In the genomic region with DNA sequence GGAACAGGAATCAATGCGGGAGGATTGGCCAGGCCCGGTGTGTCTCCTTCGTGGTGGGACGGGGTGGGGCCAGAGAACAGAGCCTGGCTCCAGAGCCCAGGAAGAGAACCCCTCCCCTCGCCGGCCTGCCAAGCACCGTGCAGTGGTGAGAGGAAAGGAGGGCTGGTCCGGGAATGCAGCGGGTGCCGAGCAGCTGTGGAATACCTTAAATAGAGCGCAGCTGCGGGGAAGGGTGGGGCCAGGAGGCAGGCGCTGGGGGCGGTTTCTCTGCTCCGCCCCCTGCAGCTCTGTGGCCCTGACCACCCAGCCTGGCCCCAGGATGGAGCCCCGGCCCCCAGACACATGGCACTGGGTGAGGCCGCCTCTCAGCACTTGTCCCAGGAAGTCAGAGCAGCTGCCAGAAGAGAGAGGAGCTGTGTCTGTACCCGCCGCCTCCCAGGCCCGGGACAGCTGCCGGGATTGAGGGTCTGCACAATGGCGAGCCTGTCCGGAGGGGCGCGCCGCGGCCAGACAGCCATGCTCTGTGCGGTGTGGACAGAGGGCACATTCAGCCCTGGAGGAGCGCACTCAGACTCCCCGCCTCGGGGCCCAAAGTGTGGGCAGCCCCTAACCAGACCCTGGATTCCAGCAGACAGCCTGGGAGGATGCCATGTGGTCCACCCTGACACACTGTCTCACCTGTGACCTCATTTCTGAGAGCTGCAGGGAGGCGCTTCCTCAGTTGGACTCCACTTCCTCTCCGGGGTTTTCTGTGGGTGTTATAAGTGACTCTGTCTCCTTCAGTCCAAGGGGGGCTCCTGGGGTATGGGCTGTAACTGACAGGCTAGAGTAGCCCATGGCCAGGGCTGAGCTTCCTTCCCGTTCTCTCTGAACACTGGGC, we compare ENCODE assay signal across 8 cellular contexts.
A peak's percentile ranks its signal among the peaks of the same experiment; 100 is the strongest.
DNase-seq lines count a peak whose midpoint lies in the region; ATAC-seq lines count a peak whose summit lies in the region.

No MANE protein-coding gene starts in this region.

- intact Hi-C loops in dendritic cell treated with granulocyte-macrophage colony-stimulating factor and Interleukin-4, amounts not matched to agents 40 ng/mL and 50 ng/mL, for 4 days (cut with micrococcal nuclease), result loop anchor here (10.0 kb wide), 1 partner anchor 85 kb away; no protein-coding TSS in a partner anchor
- intact Hi-C loops in aorta (cut with DNase I), result loop anchor here (5.0 kb wide), 2 partner anchors 37 to 77 kb away; no protein-coding TSS in a partner anchor

- H3K9me3 ChIP-seq in mucosa of stomach (ENCODE audit: control insufficient read depth, low read length) (no peaks in the 10 kb centered on the region), aorta (ENCODE audit: control insufficient read depth, low read length) (no peaks in the 10 kb centered on the region)

- H3K27me3 ChIP-seq in mucosa of stomach (ENCODE audit: control insufficient read depth, insufficient read depth, low read length) (no peaks in the 10 kb centered on the region), aorta (ENCODE audit: control insufficient read depth in 1 of 2, insufficient read depth in 2 of 2, low read length in 1 of 2) (no peaks in the 10 kb centered on the region)

- ATAC-seq in aorta (ENCODE audit: low FRiP score) (peak; percentile 82), HG02610 (IDR thresholded peaks at IDR 0.05; ENCODE audit: unreplicated experiment) (no peak)

- peak overlapping the region; percentile 81 for H3K27ac Mint-ChIP-seq in dendritic cell treated with granulocyte-macrophage colony-stimulating factor and Interleukin-4, amounts not matched to agents 40 ng/mL and 50 ng/mL, for 4 days

- 27 to 34% methylated on average over 29 to 34 of the region's 34 CpGs for WGBS in aorta, 2 donors

- H3K4me3 ChIP-seq in mucosa of stomach (ENCODE audit: low read length) (peak overlapping the region; percentile 8), aorta (ENCODE audit: low read length in 2 of 2) (no peak overlapping the region)

- peaks cover 60% of the 10 kb centered on the region for H3K4me1 ChIP-seq in mucosa of stomach (ENCODE audit: control insufficient read depth, insufficient read depth, low read length)
- H3K4me1 ChIP-seq in aorta (ENCODE audit: control insufficient read depth in 1 of 2, insufficient read depth in 2 of 2, low read length in 2 of 2), result peaks cover 0 to 8% of the 10 kb centered on the region in 2 donors

- peaks cover 92% of the 10 kb centered on the region for H3K4me1 Mint-ChIP-seq in dendritic cell treated with granulocyte-macrophage colony-stimulating factor and Interleukin-4, amounts not matched to agents 40 ng/mL and 50 ng/mL, for 4 days (ENCODE audit: low read depth)

- H3K36me3 Mint-ChIP-seq in dendritic cell treated with granulocyte-macrophage colony-stimulating factor and Interleukin-4, amounts not matched to agents 40 ng/mL and 50 ng/mL, for 4 days (ENCODE audit: low read depth), result peaks cover 81% of the 10 kb centered on the region

- peak overlapping the region; percentile 1 for H3K4me3 Mint-ChIP-seq in dendritic cell treated with granulocyte-macrophage colony-stimulating factor and Interleukin-4, amounts not matched to agents 40 ng/mL and 50 ng/mL, for 4 days

- H3K36me3 ChIP-seq in mucosa of stomach (ENCODE audit: control insufficient read depth, insufficient read depth, low read length) (no peaks in the 10 kb centered on the region), aorta (ENCODE audit: control insufficient read depth in 1 of 2, insufficient read depth in 2 of 2, low read length in 1 of 2) (no peaks in the 10 kb centered on the region)

- H3K27ac ChIP-seq in aorta (ENCODE audit: low read depth in 1 of 2, low read length in 2 of 2), result peak overlapping the region; percentile 63 to 91

- no peaks in the 10 kb centered on the region for H3K27me3 Mint-ChIP-seq in dendritic cell treated with granulocyte-macrophage colony-stimulating factor and Interleukin-4, amounts not matched to agents 40 ng/mL and 50 ng/mL, for 4 days

- peak overlapping the region; percentile 17 for H3K9ac ChIP-seq in mucosa of stomach (ENCODE audit: low read length)

- peak; percentile 38 for DNase-seq in activated naive CD4-positive, alpha-beta T cell treated with Interleukin-2 at 50 U/mL for 16 hours
- no peak for DNase-seq in activated naive CD4-positive, alpha-beta T cell (lab: John Stamatoyannopoulos, UW)
- peak; percentile 91 to 96 for DNase-seq in aorta
- DNase-seq in SHP77 (lab: John Stamatoyannopoulos, UW), result no peak
- DNase-seq in hippocampal formation (lab: John Stamatoyannopoulos, UW), result no peak

- H3K9me3 Mint-ChIP-seq in dendritic cell treated with granulocyte-macrophage colony-stimulating factor and Interleukin-4, amounts not matched to agents 40 ng/mL and 50 ng/mL, for 4 days, result no peaks in the 10 kb centered on the region

Comparison
In these comparisons a context has a peak if more than half of its experiments do, and no peak if none do; other contexts are left out.
1. DNase-seq: peak in activated naive CD4-positive, alpha-beta T cell treated with Interleukin-2 at 50 U/mL for 16 hours (single experiment) and aorta (2 of 2); none in activated naive CD4-positive, alpha-beta T cell (0 of 4), SHP77 (0 of 2) and hippocampal formation (0 of 2).